Comparison of ENCODE assay signal across 8 cellular contexts in the genomic region with DNA sequence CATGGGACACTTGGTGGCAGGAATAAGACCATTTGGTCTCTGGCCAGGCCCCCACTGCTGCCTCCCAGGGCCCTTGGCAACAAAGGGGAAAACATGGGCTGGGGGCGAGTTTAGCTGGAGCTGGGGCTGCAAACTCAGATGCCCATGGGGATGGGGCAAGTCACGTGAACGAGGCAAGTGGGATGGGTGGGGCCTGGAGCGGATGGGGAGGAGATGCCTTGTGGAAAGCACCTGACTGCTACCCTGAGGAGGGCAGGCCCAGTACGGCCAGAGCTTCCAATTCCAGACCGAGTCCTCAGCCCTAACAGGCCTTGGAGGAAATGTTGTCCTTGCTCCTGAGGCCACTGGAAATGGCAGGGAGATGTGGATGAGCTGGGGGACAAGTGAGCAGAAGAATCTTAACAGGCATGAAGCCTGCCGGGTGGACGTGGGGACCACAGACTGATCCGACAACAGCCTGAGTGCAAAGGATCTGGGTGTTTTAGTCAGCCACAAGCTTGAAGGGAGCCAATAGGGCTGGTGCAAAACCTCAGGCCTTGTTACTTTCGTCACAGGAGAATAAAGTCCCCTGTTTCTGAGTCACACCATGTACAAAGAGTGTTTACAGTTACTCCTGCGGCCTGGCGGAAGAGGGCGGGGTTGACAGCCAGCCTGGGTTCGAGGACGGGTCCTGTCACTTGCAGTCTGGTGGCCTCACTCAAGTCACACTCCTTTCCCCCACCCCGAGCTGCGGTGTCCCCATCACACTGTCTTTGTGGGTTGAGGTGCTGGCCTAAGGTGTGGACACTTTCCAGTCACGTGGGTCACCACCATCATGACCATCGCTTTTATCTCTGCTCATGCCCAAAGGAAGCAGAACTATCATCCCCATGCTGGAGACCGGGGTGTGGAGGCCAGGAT. TPM values are rescaled to one million over a fixed set of nuclear protein-coding genes. Genes with fewer than 3 reads are reported as not detected.
DNase-seq lines count a peak whose midpoint lies in the region; ATAC-seq and TF ChIP-seq lines count a peak whose summit lies in the region.

No MANE protein-coding gene starts in this region.

- H3K27me3 ChIP-seq in gastrocnemius medialis, result no peaks in the 10 kb centered on the region
- no peaks in the 10 kb centered on the region for H3K27me3 ChIP-seq in endodermal cell (ENCODE audit: control insufficient read depth, insufficient read depth, low read length, poor library complexity, severe bottlenecking)
- H3K27me3 ChIP-seq in tibial artery, result peaks cover 0 to 1% of the 10 kb centered on the region in 2 donors

- CTCF ChIA-PET in WTC11 (lab: Charles Lee), result interaction anchor here (0.9 to 4.4 kb wide), 8 partner anchors 13 to 206 kb away, joined by 3 to 52 read pairs (median 6); no protein-coding TSS in a partner anchor

- peaks cover 6 to 8% of the 10 kb centered on the region in 2 donors for H3K4me1 ChIP-seq in gastrocnemius medialis
- no peaks in the 10 kb centered on the region for H3K4me1 ChIP-seq in endodermal cell (ENCODE audit: control insufficient read depth, insufficient read depth, low read length)
- H3K4me1 ChIP-seq in tibial artery, result peaks cover 0 to 20% (median 2%) of the 10 kb centered on the region in 4 donors

- DNase-seq in EH (ENCODE audit: low read depth) (peak; percentile 45), WTC11 (ENCODE audit: low spot score) (no peak), astrocyte of the cerebellum (ENCODE audit: low read depth) (peak; percentile 20), gastrocnemius medialis (peak in 1 of 2 donors; percentile 29), endodermal cell (no peak), tibial artery (no peak), osteocyte (ENCODE audit: extremely low spot score, unreplicated experiment) (no peak), NCI-H446 (lab: John Stamatoyannopoulos, UW) (no peak)

- H3K36me3 Mint-ChIP-seq in WTC11 (no peaks in the 10 kb centered on the region), endodermal cell (ENCODE audit: low read depth) (no peaks in the 10 kb centered on the region), osteocyte (ENCODE audit: unreplicated experiment) (no peaks in the 10 kb centered on the region)

- H3K4me1 Mint-ChIP-seq in WTC11, result peaks cover 16% of the 10 kb centered on the region
- peaks cover 6% of the 10 kb centered on the region for H3K4me1 Mint-ChIP-seq in endodermal cell
- H3K4me1 Mint-ChIP-seq in osteocyte (ENCODE audit: unreplicated experiment), result peaks cover 17% of the 10 kb centered on the region

- in situ Hi-C loops in astrocyte of the cerebellum (cut with HindIII; ENCODE audit: low sequenced_read_pairs), result no loop called here
- in situ Hi-C loops in gastrocnemius medialis (cut with MboI; ENCODE audit: low sequenced_read_pairs in 4 of 4), result no loop called here

- POLR2A ChIA-PET in WTC11 (lab: Charles Lee), result interaction anchor here (0.6 kb wide), 1 partner anchor 19 kb away, joined by 3 read pairs; the partner anchor contains the start of gene RUNX3

- no peaks in the 10 kb centered on the region for H3K36me3 ChIP-seq in gastrocnemius medialis
- no peaks in the 10 kb centered on the region for H3K36me3 ChIP-seq in endodermal cell (ENCODE audit: control insufficient read depth, insufficient read depth, low read length)
- no peaks in the 10 kb centered on the region for H3K36me3 ChIP-seq in tibial artery

- H3K4me3 ChIP-seq in astrocyte of the cerebellum (ENCODE audit: low read depth, low read length), result no peak overlapping the region
- H3K4me3 ChIP-seq in gastrocnemius medialis, result no peak overlapping the region
- H3K4me3 ChIP-seq in endodermal cell (ENCODE audit: low read length), result no peak overlapping the region
- H3K4me3 ChIP-seq in tibial artery, result no peak overlapping the region

- no peak for TF ChIP-seq CTCF in WTC11 (IDR thresholded peaks at IDR 0.05)
- no peak for TF ChIP-seq CTCF in astrocyte of the cerebellum (IDR thresholded peaks at IDR 0.05; ENCODE audit: low read depth, low read length, missing control alignments)
- TF ChIP-seq CTCF in gastrocnemius medialis (IDR thresholded peaks at IDR 0.05 in 4 of 5, conservative IDR thresholded peaks at IDR 0.05 in 1 of 5), result no peak
- no peak for TF ChIP-seq CTCF in endodermal cell (conservative IDR thresholded peaks at IDR 0.05)
- no peak for TF ChIP-seq CTCF in tibial artery (IDR thresholded peaks at IDR 0.05)
- TF ChIP-seq CTCF in osteocyte (IDR thresholded peaks at IDR 0.05), result no peak

- 90 to 91% methylated on average over 20 of the region's 20 CpGs for WGBS in endodermal cell (ENCODE audit: insufficient coverage in 1 of 2, insufficient read length in 1 of 2), 2 experiments

- ATAC-seq in WTC11, result no peak
- peak; percentile 20 to 49 for ATAC-seq in gastrocnemius medialis

- no peaks in the 10 kb centered on the region for H3K9me3 Mint-ChIP-seq in WTC11
- no peaks in the 10 kb centered on the region for H3K9me3 Mint-ChIP-seq in endodermal cell
- no peaks in the 10 kb centered on the region for H3K9me3 Mint-ChIP-seq in osteocyte (ENCODE audit: unreplicated experiment)

- H3K27me3 Mint-ChIP-seq in WTC11 (ENCODE audit: low read depth) (no peaks in the 10 kb centered on the region), endodermal cell (ENCODE audit: insufficient read depth) (no peaks in the 10 kb centered on the region), osteocyte (ENCODE audit: unreplicated experiment) (no peaks in the 10 kb centered on the region)

- intact Hi-C loops in gastrocnemius medialis (cut with DNase I; ENCODE audit: low total_unique reads) (no loop called here), tibial artery (cut with DNase I; ENCODE audit: low total_unique reads) (no loop called here)

- no peak overlapping the region for H3K27ac ChIP-seq in gastrocnemius medialis
- H3K27ac ChIP-seq in endodermal cell (ENCODE audit: low read depth, low read length), result no peak overlapping the region
- peak overlapping the region in 1 of 2 donors; percentile 32 for H3K27ac ChIP-seq in tibial artery

- no peak for TF ChIP-seq POLR2A in gastrocnemius medialis (IDR thresholded peaks at IDR 0.05)

- H3K9me3 ChIP-seq in gastrocnemius medialis (no peaks in the 10 kb centered on the region), endodermal cell (ENCODE audit: control insufficient read depth, low read length) (no peaks in the 10 kb centered on the region), tibial artery (no peaks in the 10 kb centered on the region)

- no peak overlapping the region for H3K9ac ChIP-seq in endodermal cell (ENCODE audit: extremely low read depth, low read length, poor library complexity, severe bottlenecking)

- H3K27ac Mint-ChIP-seq in WTC11, result no peak overlapping the region
- no peak overlapping the region for H3K27ac Mint-ChIP-seq in endodermal cell
- no peak overlapping the region for H3K27ac Mint-ChIP-seq in osteocyte (ENCODE audit: unreplicated experiment)

- H3K4me3 Mint-ChIP-seq in WTC11 (no peak overlapping the region), endodermal cell (no peak overlapping the region), osteocyte (ENCODE audit: unreplicated experiment) (no peak overlapping the region)

TF ChIP-seq in WTC11, 78 proteins besides CTCF, POLR2A, EP300 and RAD21 (continues in another document):
- TF ChIP-seq, protein P1, sequence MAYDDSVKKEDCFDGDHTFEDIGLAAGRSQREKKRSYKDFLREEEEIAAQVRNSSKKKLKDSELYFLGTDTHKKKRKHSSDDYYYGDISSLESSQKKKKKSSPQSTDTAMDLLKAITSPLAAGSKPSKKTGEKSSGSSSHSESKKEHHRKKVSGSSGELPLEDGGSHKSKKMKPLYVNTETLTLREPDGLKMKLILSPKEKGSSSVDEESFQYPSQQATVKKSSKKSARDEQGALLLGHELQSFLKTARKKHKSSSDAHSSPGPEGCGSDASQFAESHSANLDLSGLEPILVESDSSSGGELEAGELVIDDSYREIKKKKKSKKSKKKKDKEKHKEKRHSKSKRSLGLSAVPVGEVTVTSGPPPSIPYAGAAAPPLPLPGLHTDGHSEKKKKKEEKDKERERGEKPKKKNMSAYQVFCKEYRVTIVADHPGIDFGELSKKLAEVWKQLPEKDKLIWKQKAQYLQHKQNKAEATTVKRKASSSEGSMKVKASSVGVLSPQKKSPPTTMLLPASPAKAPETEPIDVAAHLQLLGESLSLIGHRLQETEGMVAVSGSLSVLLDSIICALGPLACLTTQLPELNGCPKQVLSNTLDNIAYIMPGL (CRISPR knock-in tag; IDR thresholded peaks at IDR 0.05), result 0 out of 2 replicates have a peak, but pooled peaks have one; percentile 1
- TF ChIP-seq OVOL2 (CRISPR knock-in tag; IDR thresholded peaks at IDR 0.05; ENCODE audit: borderline replicate concordance) (no peak), AFF4 (CRISPR knock-in tag; IDR thresholded peaks at IDR 0.05; ENCODE audit: borderline replicate concordance) (no peak), GABPB1 (CRISPR knock-in tag; IDR thresholded peaks at IDR 0.05) (peak; percentile 43), ZNF121 (CRISPR knock-in tag; IDR thresholded peaks at IDR 0.05) (no peak), NR1H2 (CRISPR knock-in tag; IDR thresholded peaks at IDR 0.05) (no peak)

RNA-seq across cellular contexts. Expression of gene RUNX3, which starts 19.1 kb away (rescaled TPM):
- total RNA-seq in WTC11 (2021) (1.5 to 1.8 TPM (median 1.8 TPM) in 3 replicates), gastrocnemius medialis (1 to 10 TPM in 2 of 4 donors, under 1 TPM in 2; 0.13 to 1.9 (median 0.74) TPM), endodermal cell (under 1 TPM; 0.24 to 0.31 TPM), osteocyte (not detected in 2 replicates)
- 0.14 TPM for polyA plus RNA-seq in endodermal cell (2013, experiment 1 of 2)
- 0.17 TPM for polyA plus RNA-seq in endodermal cell (2013, experiment 2 of 2)

Comparison
In these comparisons a context has a peak if more than half of its experiments do, and no peak if none do; other contexts are left out.
1. DNase-seq: peak in EH (single experiment) and astrocyte of the cerebellum (single experiment); none in WTC11 (single experiment), endodermal cell (single experiment), tibial artery (0 of 2), osteocyte (single experiment) and NCI-H446 (0 of 2).